Comparison of ENCODE assay signal across 10 cellular contexts in the genomic region with DNA sequence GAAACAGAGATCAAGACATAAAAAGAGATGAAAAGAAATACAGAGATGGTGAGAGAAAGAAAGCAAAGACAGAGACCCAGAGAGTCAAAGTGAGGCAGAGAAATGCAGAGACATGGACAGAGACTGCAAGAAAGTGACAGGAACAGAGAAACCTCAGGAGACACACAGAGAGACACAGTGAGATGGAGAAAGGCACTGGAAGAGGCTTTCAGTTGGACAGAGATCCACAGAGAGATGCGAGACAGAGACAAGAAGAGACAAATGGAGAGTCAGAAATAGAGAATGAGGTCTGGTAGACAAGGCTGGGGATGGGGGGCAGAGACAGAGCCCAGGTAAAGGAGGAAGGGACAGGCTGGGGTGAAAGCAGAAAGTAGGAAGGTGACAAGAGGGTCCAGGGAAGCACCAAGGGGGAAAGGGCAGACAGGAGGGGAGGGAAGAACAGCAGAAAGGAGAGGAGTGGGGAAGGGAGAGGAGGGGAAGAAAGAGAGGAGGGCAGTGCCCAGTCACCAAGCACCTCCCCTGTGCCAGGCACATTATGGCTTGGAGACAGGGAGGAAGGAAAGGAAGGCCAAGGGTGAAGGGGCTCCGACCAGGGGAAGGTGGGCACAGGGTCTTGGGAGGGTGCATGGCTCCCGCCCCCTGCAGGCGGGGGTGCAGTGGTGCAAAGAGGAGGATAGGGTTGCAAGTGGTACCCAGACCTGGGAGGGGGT. TPM values are rescaled to one million over a fixed set of nuclear protein-coding genes. Genes with fewer than 3 reads are reported as not detected.
DNase-seq lines count a peak whose midpoint lies in the region; ATAC-seq and TF ChIP-seq lines count a peak whose summit lies in the region.
"Had no signal": no experiment of that assay in that cellular context is flagged by ENCODE, and none has a peak within 500 bp of the region (broad histone marks: within the 10 kb centered on the region; RNA-seq: fewer than 3 reads in every experiment).

No MANE protein-coding gene starts in this region.

- POLR2A ChIA-PET in HEK293 (lab: Yijun Ruan, JAX) (no interaction called here), WTC11 (lab: Charles Lee) (no interaction called here)

- peaks cover 10% of the 10 kb centered on the region for H3K4me1 ChIP-seq in HEK293 (ENCODE audit: control insufficient read depth, insufficient read depth, low read length)
- peaks cover 14% of the 10 kb centered on the region for H3K4me1 ChIP-seq in lower lobe of right lung

- DNase-seq in DMS 273 (lab: John Stamatoyannopoulos, UW; ENCODE audit: unreplicated experiment) (peak; percentile 68), DMS 273 treated with DMSO at 0.1 percent for 48 hours (lab: John Stamatoyannopoulos, UW) (no peak), WTC11 (ENCODE audit: low spot score) (peak; percentile 73), lower lobe of right lung (no peak), left cardiac atrium (no peak)

- H3K36me3 ChIP-seq in HEK293 (ENCODE audit: control insufficient read depth in 2 of 2, insufficient read depth in 1 of 2, low read length in 2 of 2) (no peaks in the 10 kb centered on the region), lower lobe of right lung (no peaks in the 10 kb centered on the region)

- CTCF ChIA-PET in HEK293 (lab: Yijun Ruan, JAX): interaction anchor here (0.6 to 2.8 kb wide), 3 partner anchors 26 to 56 kb away, joined by 3 to 22 read pairs (median 3); no protein-coding TSS in a partner anchor
- CTCF ChIA-PET in WTC11 (lab: Charles Lee): interaction anchor here (0.6 kb wide), 1 partner anchor 47 kb away, joined by 4 read pairs; no protein-coding TSS in a partner anchor

- no peaks in the 10 kb centered on the region for H3K9me3 Mint-ChIP-seq in WTC11
- H3K9me3 Mint-ChIP-seq: activated T-cell treated with anti-CD3 and anti-CD28 coated beads, Interleukin-2, amount 50 U/mL, for 72 hours had no signal

- peak; percentile 84 for TF ChIP-seq CTCF in HEK293 (tag by site-specific recombination; IDR thresholded peaks at IDR 0.05)
- peak; percentile 60 for TF ChIP-seq CTCF in WTC11 (IDR thresholded peaks at IDR 0.05)
- peak; percentile 10 for TF ChIP-seq CTCF in lower lobe of right lung (IDR thresholded peaks at IDR 0.05)

- no peaks in the 10 kb centered on the region for H3K36me3 Mint-ChIP-seq in WTC11

- H3K4me1 Mint-ChIP-seq in WTC11: peaks cover 18% of the 10 kb centered on the region

- H3K4me3 Mint-ChIP-seq in WTC11: no peak overlapping the region
- H3K4me3 Mint-ChIP-seq: activated T-cell treated with anti-CD3 and anti-CD28 coated beads, Interleukin-2, amount 50 U/mL, for 72 hours had no signal

- H3K27me3 ChIP-seq in lower lobe of right lung (ENCODE audit: low read depth): peaks cover 67% of the 10 kb centered on the region

- intact Hi-C loops in lower lobe of right lung (cut with DNase I) (no loop called here), left cardiac atrium (cut with DNase I) (no loop called here)

- no peaks in the 10 kb centered on the region for H3K9me3 ChIP-seq in HEK293 (ENCODE audit: control insufficient read depth, insufficient read depth, low read depth, low read length)
- H3K9me3 ChIP-seq in lower lobe of right lung: no peaks in the 10 kb centered on the region

- H3K27ac ChIP-seq in HEK293 (ENCODE audit: extremely low read depth, low read depth, low read length) (no peak overlapping the region), lower lobe of right lung (no peak overlapping the region)

- H3K27me3 Mint-ChIP-seq in WTC11 (ENCODE audit: low read depth): peaks cover 39% of the 10 kb centered on the region

- H3K4me3 ChIP-seq in HEK293 (ENCODE audit: low read depth, low read length) (no peak overlapping the region), lower lobe of right lung (no peak overlapping the region)

- H3K27ac Mint-ChIP-seq in WTC11: no peak overlapping the region
- H3K27ac Mint-ChIP-seq: activated T-cell treated with anti-CD3 and anti-CD28 coated beads, Interleukin-2, amount 50 U/mL, for 72 hours had no signal

- ATAC-seq in WTC11: peak; percentile 64
- ATAC-seq in lower lobe of right lung: no peak
- no peak for ATAC-seq in GM18873 (IDR thresholded peaks at IDR 0.05; ENCODE audit: low FRiP score, unreplicated experiment)
- ATAC-seq in GM18861 (IDR thresholded peaks at IDR 0.05; ENCODE audit: unreplicated experiment): no peak
- no peak for ATAC-seq in left cardiac atrium

TF ChIP-seq in HEK293, 187 proteins besides CTCF, POLR2A, EP300 and RAD21 (continues in another document):
- peak; percentile 36; the same call in 1 of the 2 replicates for TF ChIP-seq SP3 (tag by site-specific recombination; IDR thresholded peaks at IDR 0.05)
- TF ChIP-seq GLIS2 (tag by site-specific recombination; IDR thresholded peaks at IDR 0.05): 0 out of 2 replicates have a peak, but pooled peaks have one; percentile 24
- peak; percentile 81 for TF ChIP-seq KLF17 (tag by site-specific recombination; IDR thresholded peaks at IDR 0.05)
- TF ChIP-seq SETDB1 (IDR thresholded peaks at IDR 0.05; ENCODE audit: insufficient read length, low read length): no peak
- TF ChIP-seq YY2 (tag by site-specific recombination; IDR thresholded peaks at IDR 0.05): no peak
- no peak for TF ChIP-seq OVOL3 (tag by site-specific recombination; IDR thresholded peaks at IDR 0.05)
- TF ChIP-seq, protein P1, sequence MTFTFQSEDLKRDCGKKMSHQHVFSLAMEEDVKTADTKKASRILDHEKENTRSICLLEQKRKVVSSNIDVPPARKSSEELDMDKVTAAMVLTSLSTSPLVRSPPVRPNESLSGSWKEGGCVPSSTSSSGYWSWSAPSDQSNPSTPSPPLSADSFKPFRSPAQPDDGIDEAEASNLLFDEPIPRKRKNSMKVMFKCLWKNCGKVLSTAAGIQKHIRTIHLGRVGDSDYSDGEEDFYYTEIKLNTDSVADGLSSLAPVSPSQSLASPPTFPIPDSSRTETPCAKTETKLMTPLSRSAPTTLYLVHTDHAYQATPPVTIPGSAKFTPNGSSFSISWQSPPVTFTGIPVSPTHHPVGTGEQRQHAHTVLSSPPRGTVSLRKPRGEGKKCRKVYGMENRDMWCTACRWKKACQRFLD (tag by site-specific recombination; IDR thresholded peaks at IDR 0.05): no peak
- TF ChIP-seq SP2 (tag by site-specific recombination; IDR thresholded peaks at IDR 0.05): peak; percentile 40
- TF ChIP-seq ZNF366 (tag by site-specific recombination; conservative IDR thresholded peaks at IDR 0.05): peak; percentile 71

TF ChIP-seq in WTC11, 78 proteins besides CTCF, POLR2A, EP300 and RAD21:
- TF ChIP-seq AFF4 (CRISPR knock-in tag; IDR thresholded peaks at IDR 0.05; ENCODE audit: borderline replicate concordance) (no peak), ZNF423 (CRISPR knock-in tag; IDR thresholded peaks at IDR 0.05) (no peak), ELF4 (CRISPR knock-in tag; IDR thresholded peaks at IDR 0.05; ENCODE audit: low read depth) (no peak), JUN (CRISPR knock-in tag; IDR thresholded peaks at IDR 0.05) (no peak), CREB1 (CRISPR knock-in tag; IDR thresholded peaks at IDR 0.05) (no peak), E2F4 (CRISPR knock-in tag; IDR thresholded peaks at IDR 0.05; ENCODE audit: borderline replicate concordance, low read depth) (no peak), CBFB (CRISPR knock-in tag; IDR thresholded peaks at IDR 0.05; ENCODE audit: low read depth) (no peak), NFE2L1 (CRISPR knock-in tag; IDR thresholded peaks at IDR 0.05) (no peak), FOXP1 (CRISPR knock-in tag; IDR thresholded peaks at IDR 0.05; ENCODE audit: borderline replicate concordance) (no peak), ZNF671 (CRISPR knock-in tag; IDR thresholded peaks at IDR 0.05) (no peak)
TF ChIP-seq in WTC11: peak in this region for 0.

RNA-seq across cellular contexts. Expression of gene DEDD2, which starts 38.5 kb away (rescaled TPM):
- total RNA-seq in WTC11 (2021) (37.7 to 42.0 TPM (median 39.2 TPM) in 3 replicates), lower lobe of right lung (35.6 TPM), left cardiac atrium (10 to 100 TPM; 10.7 to 17.6 TPM)

RNA-seq across cellular contexts. Expression of gene ZNF526, which starts 41.2 kb away (rescaled TPM):
- 16.1 to 18.3 TPM (median 16.4 TPM) in 3 replicates for total RNA-seq in WTC11 (2021)
- 11.7 TPM for total RNA-seq in lower lobe of right lung
- total RNA-seq in left cardiac atrium: 1 to 10 TPM; 5.1 to 6.6 TPM

RNA-seq across cellular contexts. Expression of gene POU2F2, which starts 46.7 kb away (rescaled TPM):
- total RNA-seq in WTC11 (2021): 6.0 to 7.7 TPM (median 6.6 TPM) in 3 replicates
- total RNA-seq in lower lobe of right lung: 6.1 TPM
- total RNA-seq in left cardiac atrium: 1 to 10 TPM; 1.1 to 1.2 TPM
- total RNA-seq: A172 had no signal

Comparison
In these comparisons a context has a peak if more than half of its experiments do, and no peak if none do; other contexts are left out.
1. DNase-seq: peak in DMS 273 (single experiment) and WTC11 (single experiment); none in DMS 273 treated with DMSO at 0.1 percent for 48 hours (single experiment), lower lobe of right lung (single experiment) and left cardiac atrium (single experiment).
2. CTCF ChIP-seq: peak in every context shown above with its lines; median percentile 84 in HEK293; 60 in WTC11; 10 in lower lobe of right lung.